1 cellular context compared by ENCODE assay signal in genomic region chr5:77709993-77710392, GRCh38.
TF ChIP-seq lines count a peak whose summit lies in the region.

No MANE protein-coding gene starts in this region.

TF ChIP-seq in K562, 482 proteins besides CTCF, POLR2A, EP300 and RAD21 (continued from another document):
- TF ChIP-seq ETV6 (IDR thresholded peaks at IDR 0.05; ENCODE audit: borderline replicate concordance in 1 of 2, low read depth in 2 of 2, low read length in 1 of 2) = no peak
- TF ChIP-seq ETV6 (CRISPR knock-in tag; IDR thresholded peaks at IDR 0.05; ENCODE audit: borderline replicate concordance) = no peak
- TF ChIP-seq ZNF316 (IDR thresholded peaks at IDR 0.05) = no peak
- TF ChIP-seq ZNF384 (IDR thresholded peaks at IDR 0.05; ENCODE audit: low read depth, low read length) = peak; percentile 56
- no peak for TF ChIP-seq KDM4B (IDR thresholded peaks at IDR 0.05; ENCODE audit: borderline replicate concordance in 2 of 2, low read depth in 1 of 2)
TF ChIP-seq in K562: peak in this region for 2.
